Comparison of ENCODE assay signal across 18 cellular contexts in genomic region chr2:190451561-190452176, GRCh38. TPM values are rescaled to one million over a fixed set of nuclear protein-coding genes. Genes with fewer than 3 reads are reported as not detected.
DNase-seq lines count a peak whose midpoint lies in the region; ATAC-seq, FAIRE-seq and TF ChIP-seq lines count a peak whose summit lies in the region.
"Had no signal": no experiment of that assay in that cellular context is flagged by ENCODE, and none has a peak within 500 bp of the region (broad histone marks: within the 10 kb centered on the region; RNA-seq: fewer than 3 reads in every experiment).

No MANE protein-coding gene starts in this region.

- H3K4me1 ChIP-seq in GM12878 (ENCODE audit: control insufficient read depth, insufficient read depth, low read length) = peaks cover 7% of the 10 kb centered on the region
- H3K4me1 ChIP-seq: BLaER1, pancreas had no signal

- no peak overlapping the region for H3K4me2 ChIP-seq in GM12878 (ENCODE audit: control insufficient read depth, insufficient read depth)
- H3K4me2 ChIP-seq: BLaER1 had no signal

- no peak for TF ChIP-seq RAD21 in GM12878 (IDR thresholded peaks at IDR 0.05; ENCODE audit: insufficient read depth, low read depth, low read length)

- POLR2A ChIA-PET in GM12878 (lab: Charles Lee) = interaction anchor here (0.5 to 1.2 kb wide), 2 partner anchors 49 to 678 kb away, joined by 3 to 10 read pairs; no protein-coding TSS in a partner anchor

- peaks cover 18% of the 10 kb centered on the region for H3K79me2 ChIP-seq in GM12878 (ENCODE audit: control insufficient read depth, insufficient read depth, low read length)

- in situ Hi-C loops in GM12878 (cut with MboI) (no loop called here), G401 (cut with HindIII; ENCODE audit: low sequenced_read_pairs) (no loop called here)

- no peak overlapping the region for H3K9ac ChIP-seq in GM12878 (ENCODE audit: control insufficient read depth, insufficient read depth, low read length)
- H3K9ac ChIP-seq: BLaER1 had no signal

- H3K9me3 Mint-ChIP-seq in CD14-positive monocyte (peaks cover 0 to 3% (median 0%) of the 10 kb centered on the region in 7 donors), immature natural killer cell (no peaks in the 10 kb centered on the region), Calu3 (ENCODE audit: low read depth, unreplicated experiment) (no peaks in the 10 kb centered on the region)
- H3K9me3 Mint-ChIP-seq: activated naive CD4-positive, alpha-beta T cell treated with anti-CD3 and anti-CD28 coated beads, Interleukin-2, amount 10 ng/mL, durations not matched to agents 7 days and 5 days had no signal

- TF ChIP-seq EP300 in GM12878 (IDR thresholded peaks at IDR 0.05; ENCODE audit: borderline replicate concordance in 1 of 2, control insufficient read depth in 1 of 2, low read depth in 2 of 2, low read length in 2 of 2) = no peak

- H3K27me3 Mint-ChIP-seq in CD14-positive monocyte (ENCODE audit: low read depth in 3 of 3) (no peaks in the 10 kb centered on the region), immature natural killer cell (ENCODE audit: low read depth in 3 of 3) (peaks cover 0 to 2% (median 0%) of the 10 kb centered on the region in 3 donors), Calu3 (ENCODE audit: unreplicated experiment) (no peaks in the 10 kb centered on the region)
- H3K27me3 Mint-ChIP-seq: activated CD8-positive, alpha-beta memory T cell treated with anti-CD3 and anti-CD28 coated beads, Interleukin-2, amount 10 ng/mL, durations not matched to agents 7 days and 5 days; activated naive CD4-positive, alpha-beta T cell treated with anti-CD3 and anti-CD28 coated beads, Interleukin-2, amount 10 ng/mL, durations not matched to agents 7 days and 5 days; stimulated activated naive CD8-positive, alpha-beta T cell treated with anti-CD3 and anti-CD28 coated beads, Interleukin-15, Interleukin-2, amounts not matched to agents 100 ng/mL and 50 ng/mL, for 24 hours had no signal

- H3K4me3 ChIP-seq in GM12878 = no peak overlapping the region
- H3K4me3 ChIP-seq: BLaER1, pancreas, vagina had no signal

- ATAC-seq in GM12878 (no peak), GM21825 (IDR thresholded peaks at IDR 0.05; ENCODE audit: unreplicated experiment) (no peak)
- ATAC-seq: activated CD8-positive, alpha-beta memory T cell treated with anti-CD3 and anti-CD28 coated beads, Interleukin-2, amount 10 ng/mL, durations not matched to agents 7 days and 5 days; pancreas had no signal

- no peak overlapping the region for H3K4me3 Mint-ChIP-seq in CD14-positive monocyte
- no peak overlapping the region for H3K4me3 Mint-ChIP-seq in immature natural killer cell
- no peak overlapping the region for H3K4me3 Mint-ChIP-seq in Calu3 (ENCODE audit: low read depth, unreplicated experiment)
- H3K4me3 Mint-ChIP-seq: activated CD8-positive, alpha-beta memory T cell treated with anti-CD3 and anti-CD28 coated beads, Interleukin-2, amount 10 ng/mL, durations not matched to agents 7 days and 5 days; activated naive CD4-positive, alpha-beta T cell treated with anti-CD3 and anti-CD28 coated beads, Interleukin-2, amount 10 ng/mL, durations not matched to agents 7 days and 5 days; stimulated activated naive CD8-positive, alpha-beta T cell treated with anti-CD3 and anti-CD28 coated beads, Interleukin-15, Interleukin-2, amounts not matched to agents 100 ng/mL and 50 ng/mL, for 24 hours had no signal

- H3K4me1 Mint-ChIP-seq in CD14-positive monocyte (peaks cover 16% of the 10 kb centered on the region), immature natural killer cell (peaks cover 35 to 61% of the 10 kb centered on the region in 2 donors), Calu3 (ENCODE audit: low read depth, unreplicated experiment) (no peaks in the 10 kb centered on the region)
- H3K4me1 Mint-ChIP-seq: activated naive CD4-positive, alpha-beta T cell treated with anti-CD3 and anti-CD28 coated beads, Interleukin-2, amount 10 ng/mL, durations not matched to agents 7 days and 5 days had no signal

- DNase-seq in CD14-positive monocyte (ENCODE audit: low spot score) (no peak), HT1080 (ENCODE audit: low read depth) (peak; percentile 15), GM12878 (ENCODE audit: low read depth, low spot score) (no peak), immature natural killer cell (no peak), G401 (ENCODE audit: low spot score) (no peak), anterior cingulate cortex (lab: John Stamatoyannopoulos, UW) (no peak), Calu3 (no peak)
- DNase-seq: activated CD8-positive, alpha-beta memory T cell treated with anti-CD3 and anti-CD28 coated beads, Interleukin-2, amount 10 ng/mL, durations not matched to agents 7 days and 5 days; activated naive CD4-positive, alpha-beta T cell treated with anti-CD3 and anti-CD28 coated beads, Interleukin-2, amount 10 ng/mL, durations not matched to agents 7 days and 5 days; DND-41; hippocampal formation; Karpas-422; left cardiac atrium; pancreas had no signal

- H4K20me1 ChIP-seq in GM12878 (ENCODE audit: control insufficient read depth, insufficient read depth) = no peaks in the 10 kb centered on the region
- H4K20me1 ChIP-seq: BLaER1 had no signal

- H3K36me3 ChIP-seq in GM12878 (ENCODE audit: control insufficient read depth in 2 of 2, insufficient read depth in 2 of 2, low read length in 1 of 2) = peaks cover 0 to 9% of the 10 kb centered on the region in 2 experiments; a peak in 1 of 4 replicates
- H3K36me3 ChIP-seq: pancreas had no signal

- no peaks in the 10 kb centered on the region; the same call in 2 of the 3 replicates for H3K9me3 ChIP-seq in GM12878 (replicated peaks; ENCODE audit: control insufficient read depth, insufficient read depth, low read length)
- H3K9me3 ChIP-seq: BLaER1, pancreas, vagina had no signal

- H3K27ac Mint-ChIP-seq in CD14-positive monocyte (peak overlapping the region in 4 of 7 donors; percentile 7 to 78 (median 50)), immature natural killer cell (peak overlapping the region in 4 of 6 donors; percentile 2 to 43 (median 34)), Calu3 (ENCODE audit: unreplicated experiment) (no peak overlapping the region)
- H3K27ac Mint-ChIP-seq: activated CD8-positive, alpha-beta memory T cell treated with anti-CD3 and anti-CD28 coated beads, Interleukin-2, amount 10 ng/mL, durations not matched to agents 7 days and 5 days; activated naive CD4-positive, alpha-beta T cell treated with anti-CD3 and anti-CD28 coated beads, Interleukin-2, amount 10 ng/mL, durations not matched to agents 7 days and 5 days; stimulated activated naive CD8-positive, alpha-beta T cell treated with anti-CD3 and anti-CD28 coated beads, Interleukin-15, Interleukin-2, amounts not matched to agents 100 ng/mL and 50 ng/mL, for 24 hours had no signal

- RAD21 ChIA-PET in GM12878 (lab: Charles Lee; ENCODE audit: unreplicated experiment) = interaction anchor here (0.9 kb wide), 1 partner anchor 8 kb away, joined by 3 read pairs; no protein-coding TSS in a partner anchor

- intact Hi-C loops in CD14-positive monocyte (cut with micrococcal nuclease) = no loop called here
- intact Hi-C loops in GM12878 (cut with micrococcal nuclease; ENCODE audit: unreplicated experiment) = no loop called here
- intact Hi-C loops in Calu3 (cut with micrococcal nuclease; ENCODE audit: unreplicated experiment) = no loop called here

- SMC1A ChIA-PET in GM12878 (lab: Charles Lee; ENCODE audit: uncharacterized antibody, unreplicated experiment) = interaction anchor here (0.7 to 3.0 kb wide), 6 partner anchors 9 to 69 kb away, joined by 3 to 14 read pairs (median 4); no protein-coding TSS in a partner anchor

- H3K27ac ChIP-seq in GM12878 (ENCODE audit: control insufficient read depth, insufficient read depth) = no peak overlapping the region
- H3K27ac ChIP-seq: BLaER1, pancreas, vagina had no signal

- no peak for TF ChIP-seq POLR2A in GM12878 (IDR thresholded peaks at IDR 0.05; ENCODE audit: low read depth, low read length)

- H3K36me3 Mint-ChIP-seq in CD14-positive monocyte (peaks cover 9 to 14% of the 10 kb centered on the region in 2 donors), immature natural killer cell (peaks cover 4 to 17% (median 5%) of the 10 kb centered on the region in 3 donors), Calu3 (ENCODE audit: insufficient read depth, unreplicated experiment) (no peaks in the 10 kb centered on the region)

- no peak for FAIRE-seq in GM12878 (lab: Jason Lieb, UNC)
- FAIRE-seq: pancreas had no signal

- TF ChIP-seq CTCF in CD14-positive monocyte (IDR thresholded peaks at IDR 0.05) = no peak
- TF ChIP-seq CTCF in GM12878 (IDR thresholded peaks at IDR 0.05 in 2 of 3, conservative IDR thresholded peaks at IDR 0.05 in 1 of 3; ENCODE audit: control insufficient read depth in 2 of 3, extremely low read depth in 1 of 3, insufficient read depth in 1 of 3, low read depth in 3 of 3, low read length in 3 of 3) = no peak
- no peak for TF ChIP-seq CTCF in Calu3 (IDR thresholded peaks at IDR 0.05; ENCODE audit: unreplicated experiment)

- H2AFZ ChIP-seq in GM12878 (ENCODE audit: control insufficient read depth, low read depth, low read length) = no peak overlapping the region

- no TSS peak for BruUV-seq in GM12878 (replicated peaks; lab: Mats Ljungman, UMichigan)
- BruUV-seq in Calu3 (replicated peaks; lab: Mats Ljungman, UMichigan) = no TSS peak

- H3K27me3 ChIP-seq in GM12878 (replicated peaks in 1 of 2; ENCODE audit: control insufficient read depth in 2 of 2, insufficient read depth in 2 of 2, low read length in 1 of 2) = no peaks in the 10 kb centered on the region
- H3K27me3 ChIP-seq: BLaER1, pancreas, vagina had no signal

- WGBS in GM12878 (ENCODE audit: insufficient coverage, insufficient replicate concordance, low lambda C conversion rate, missing lambda C conversion rate) = 98% methylated on average over 2 of the region's 2 CpGs

- CTCF ChIA-PET in GM12878 (lab: Yijun Ruan, JAX) (interaction anchor here (1.0 to 1.4 kb wide), 2 partner anchors 14 to 15 kb away, joined by 3 read pairs; no protein-coding TSS in a partner anchor), Calu3 (lab: Charles Lee) (no interaction called here)

RNA-seq across cellular contexts. Expression of gene MFSD6, which starts 43.5 kb away (rescaled TPM):
- polyA plus RNA-seq in CD14-positive monocyte (10 to 100 TPM in 1 of 2 donors, 1 to 10 TPM in 1; 8.8 to 12.9 TPM), GM12878 (2011; rRNA removed) (20.9 and 25.8 TPM in 2 replicates), GM12878 (2014; fragmentation: Illumina TruSeq; extraction: Trizol) (32.2 and 32.5 TPM in 2 replicates), GM12878 (2014; fragmentation: Nextera tagmentation; extraction: Ambion mirVana) (10 to 100 TPM in 1 of 2 experiments, 1 to 10 TPM in 1; 6.7 to 10.3 TPM), GM12878 (2014; rRNA removed) (26.9 and 29.5 TPM in 2 replicates), GM12878 (2016; fragmentation: Nextera tagmentation; extraction: Ambion mirVana) (10 to 100 TPM; 19.5 to 34.4 TPM), immature natural killer cell (10 to 100 TPM in 1 of 3 donors, 1 to 10 TPM in 2; 7.3 to 35.1 (median 8.5) TPM)
- total RNA-seq in HT1080 (2014; rRNA removed; shearing (Covaris generic)) = 3.0 and 3.1 TPM in 2 replicates
- polyA plus RNA-seq in HT1080 (2015; cell fraction: cytosol; rRNA removed) = 3.4 and 7.7 TPM in 2 replicates
- polyA plus RNA-seq in HT1080 (2015; cell fraction: nucleus; rRNA removed) = 2.8 and 6.2 TPM in 2 replicates
- 50.7 and 65.8 TPM in 2 replicates for total RNA-seq in GM12878 (2013; cell fraction: nucleolus; rRNA removed)
- total RNA-seq in GM12878 (2014; rRNA removed) (38.3 and 38.6 TPM in 2 replicates), GM12878 (2014; rRNA removed; fragmentation: Illumina TruSeq; extraction: Trizol) (20.6 and 21.5 TPM in 2 replicates), GM12878 (2021) (42.6 and 44.1 TPM in 2 replicates), Calu3 (2022) (29.8 and 39.4 TPM in 2 replicates)
- polyA plus RNA-seq in GM12878 (2011; ENCODE audit: low read depth) = 12.2 TPM
- 19.6 and 22.2 TPM in 2 replicates for polyA plus RNA-seq in GM12878 (2011; cell fraction: cytosol; rRNA removed)
- 12.9 and 13.6 TPM in 2 replicates for polyA plus RNA-seq in GM12878 (2011; cell fraction: nucleus; rRNA removed)
- polyA plus RNA-seq in GM12878 (2012) = 19.4 and 20.9 TPM in 2 replicates
- 37.5 and 45.6 TPM in 2 replicates for polyA minus RNA-seq in GM12878 (2011; rRNA and poly(A)+ RNA removed)
- 12.7 and 12.8 TPM in 2 replicates for polyA minus RNA-seq in GM12878 (2011; cell fraction: cytosol; rRNA and poly(A)+ RNA removed)
- polyA minus RNA-seq in GM12878 (2011; cell fraction: nucleus; rRNA and poly(A)+ RNA removed) = 23.7 and 42.4 TPM in 2 replicates
- 0.71 TPM in 1 of 2 replicates, not detected in the other for total RNA-seq in G401 (2014; rRNA removed; shearing (Covaris generic))
